17 cellular contexts compared by ENCODE assay signal in genomic region chr9:94586316-94586715, GRCh38. TPM values are rescaled to one million over a fixed set of nuclear protein-coding genes. Genes with fewer than 3 reads are reported as not detected.
DNase-seq lines count a peak whose midpoint lies in the region; ATAC-seq and TF ChIP-seq lines count a peak whose summit lies in the region.
"Had no signal": no experiment of that assay in that cellular context is flagged by ENCODE, and none has a peak within 500 bp of the region (broad histone marks: within the 10 kb centered on the region; RNA-seq: fewer than 3 reads in every experiment).

No MANE protein-coding gene starts in this region.

- no peaks in the 10 kb centered on the region for H3K27me3 ChIP-seq in CD4-positive, CD25-positive, alpha-beta regulatory T cell (ENCODE audit: control insufficient read depth, insufficient read depth, low read length)
- H3K27me3 ChIP-seq in KMS-11 (ENCODE audit: insufficient read depth, low read depth) = no peaks in the 10 kb centered on the region
- no peaks in the 10 kb centered on the region for H3K27me3 ChIP-seq in lower lobe of right lung (ENCODE audit: low read depth)
- H3K27me3 ChIP-seq in HAP-1 (ENCODE audit: low read depth) = no peaks in the 10 kb centered on the region
- H3K27me3 ChIP-seq: ovary, SJCRH30 had no signal

- intact Hi-C loops in lower lobe of right lung (cut with DNase I) = no loop called here
- intact Hi-C loops in natural killer cell (cut with micrococcal nuclease) = no loop called here

- H3K9ac ChIP-seq in KMS-11 = peak overlapping the region; percentile 40

- peaks cover 0 to 1% (median 0%) of the 10 kb centered on the region in 7 donors for H3K9me3 Mint-ChIP-seq in CD4-positive, CD25-positive, alpha-beta regulatory T cell
- no peaks in the 10 kb centered on the region for H3K9me3 Mint-ChIP-seq in activated T-helper 17 cell treated with anti-CD3 and anti-CD28 coated beads, Interleukin-2, amount 50 U/mL, for 72 hours
- H3K9me3 Mint-ChIP-seq in natural killer cell = no peaks in the 10 kb centered on the region

- no peaks in the 10 kb centered on the region for H4K20me1 ChIP-seq in KMS-11 (ENCODE audit: insufficient read depth)

- peak overlapping the region in 1 of 3 donors; percentile 29 for H3K27ac Mint-ChIP-seq in CD4-positive, CD25-positive, alpha-beta regulatory T cell
- H3K27ac Mint-ChIP-seq in activated T-helper 17 cell treated with anti-CD3 and anti-CD28 coated beads, Interleukin-2, amount 50 U/mL, for 72 hours = no peak overlapping the region
- H3K27ac Mint-ChIP-seq in natural killer cell = no peak overlapping the region

- H3K4me3 Mint-ChIP-seq in CD4-positive, CD25-positive, alpha-beta regulatory T cell = peak overlapping the region in 2 of 4 donors; percentile 15 to 33
- H3K4me3 Mint-ChIP-seq in activated T-helper 17 cell treated with anti-CD3 and anti-CD28 coated beads, Interleukin-2, amount 50 U/mL, for 72 hours = peak overlapping the region; percentile 29
- no peak overlapping the region for H3K4me3 Mint-ChIP-seq in natural killer cell

- H3K4me2 ChIP-seq in KMS-11 = peak overlapping the region; percentile 90

- no peak for TF ChIP-seq CTCF in KMS-11 (conservative IDR thresholded peaks at IDR 0.05; ENCODE audit: low read depth, low read length)
- no peak for TF ChIP-seq CTCF in lower lobe of right lung (IDR thresholded peaks at IDR 0.05)
- no peak for TF ChIP-seq CTCF in natural killer cell (IDR thresholded peaks at IDR 0.05)

- H3K4me3 ChIP-seq in CD4-positive, CD25-positive, alpha-beta regulatory T cell (ENCODE audit: low read depth, low read length) = peak overlapping the region; percentile 48
- H3K4me3 ChIP-seq in KMS-11 (IDR thresholded peaks at IDR 0.05; ENCODE audit: insufficient read depth, low read depth, low read length) (no peak overlapping the region), lower lobe of right lung (peak overlapping the region; percentile 27), HAP-1 (no peak overlapping the region)
- H3K4me3 ChIP-seq: gastroesophageal sphincter, ovary, SJCRH30 had no signal

- H3K79me2 ChIP-seq in KMS-11 (ENCODE audit: insufficient read depth, low read depth) = no peaks in the 10 kb centered on the region

- peak in 1 of 3 donors; percentile 53 for DNase-seq in CD4-positive, CD25-positive, alpha-beta regulatory T cell
- DNase-seq in lower lobe of right lung (no peak), natural killer cell (no peak), HAP-1 (ENCODE audit: low spot score in 2 of 2) (no peak)
- no peak for DNase-seq in stimulated activated CD4-positive, alpha-beta T cell treated with anti-CD3 and anti-CD28 coated beads, Interleukin-4, amount 100 ng/mL, for 24 hours
- DNase-seq: activated naive CD4-positive, alpha-beta T cell treated with anti-CD3 and anti-CD28 coated beads, Interleukin-2, amount 50 U/mL, for 16 hours; NCI-H2029 treated with DMSO at 0.1 percent for 48 hours; NCI-H82; ovary; SJCRH30 had no signal

- H3K27ac ChIP-seq in CD4-positive, CD25-positive, alpha-beta regulatory T cell (ENCODE audit: insufficient read depth, low read length, poor library complexity, severe bottlenecking) = no peak overlapping the region
- H3K27ac ChIP-seq in KMS-11 (peak overlapping the region; percentile 69), lower lobe of right lung (no peak overlapping the region)
- H3K27ac ChIP-seq: C4-2B, gastroesophageal sphincter, ovary, SJCRH30 had no signal

- in situ Hi-C loops in HAP-1 (cut with MboI; ENCODE audit: low sequenced_read_pairs) = no loop called here

- peak overlapping the region; percentile 85 for H2AFZ ChIP-seq in KMS-11 (ENCODE audit: low read depth)

- ATAC-seq in CD4-positive, CD25-positive, alpha-beta regulatory T cell (ENCODE audit: low read depth in 2 of 2) = no peak
- ATAC-seq in activated T-helper 17 cell treated with anti-CD3 and anti-CD28 coated beads, Interleukin-2, amount 50 U/mL, for 72 hours (replicated peaks) = peak; percentile 81
- ATAC-seq in lower lobe of right lung (peak in 1 of 2 donors; percentile 39), natural killer cell (no peak)
- ATAC-seq: gastroesophageal sphincter had no signal

- no peaks in the 10 kb centered on the region for H3K36me3 ChIP-seq in CD4-positive, CD25-positive, alpha-beta regulatory T cell (ENCODE audit: control insufficient read depth, insufficient read depth, low read length)
- H3K36me3 ChIP-seq in KMS-11 (ENCODE audit: insufficient read depth) (no peaks in the 10 kb centered on the region), lower lobe of right lung (no peaks in the 10 kb centered on the region), HAP-1 (replicated peaks) (no peaks in the 10 kb centered on the region)
- H3K36me3 ChIP-seq: gastroesophageal sphincter, ovary, SJCRH30 had no signal

- H3K36me3 Mint-ChIP-seq in CD4-positive, CD25-positive, alpha-beta regulatory T cell = no peaks in the 10 kb centered on the region
- no peaks in the 10 kb centered on the region for H3K36me3 Mint-ChIP-seq in activated T-helper 17 cell treated with anti-CD3 and anti-CD28 coated beads, Interleukin-2, amount 50 U/mL, for 72 hours (ENCODE audit: low read depth)
- H3K36me3 Mint-ChIP-seq in natural killer cell = no peaks in the 10 kb centered on the region

- H3K4me1 ChIP-seq in CD4-positive, CD25-positive, alpha-beta regulatory T cell (ENCODE audit: control insufficient read depth, insufficient read depth, low read length, poor library complexity, severe bottlenecking) = peaks cover 4% of the 10 kb centered on the region
- H3K4me1 ChIP-seq in KMS-11 (ENCODE audit: low read depth, poor library complexity, severe bottlenecking) (peaks cover 15% of the 10 kb centered on the region), lower lobe of right lung (peaks cover 6% of the 10 kb centered on the region), HAP-1 (no peaks in the 10 kb centered on the region)
- H3K4me1 ChIP-seq: gastroesophageal sphincter, SJCRH30 had no signal

- peaks cover 4 to 24% (median 7%) of the 10 kb centered on the region in 4 donors for H3K4me1 Mint-ChIP-seq in CD4-positive, CD25-positive, alpha-beta regulatory T cell
- peaks cover 4% of the 10 kb centered on the region for H3K4me1 Mint-ChIP-seq in activated T-helper 17 cell treated with anti-CD3 and anti-CD28 coated beads, Interleukin-2, amount 50 U/mL, for 72 hours
- no peaks in the 10 kb centered on the region for H3K4me1 Mint-ChIP-seq in natural killer cell

- H3K9me3 ChIP-seq in CD4-positive, CD25-positive, alpha-beta regulatory T cell (ENCODE audit: control insufficient read depth in 2 of 2, low read length in 2 of 2) = no peaks in the 10 kb centered on the region
- H3K9me3 ChIP-seq in lower lobe of right lung = no peaks in the 10 kb centered on the region
- no peaks in the 10 kb centered on the region for H3K9me3 ChIP-seq in HAP-1
- H3K9me3 ChIP-seq: gastroesophageal sphincter, ovary, SJCRH30 had no signal

- H3K27me3 Mint-ChIP-seq in CD4-positive, CD25-positive, alpha-beta regulatory T cell = peaks cover 14% of the 10 kb centered on the region
- H3K27me3 Mint-ChIP-seq in activated T-helper 17 cell treated with anti-CD3 and anti-CD28 coated beads, Interleukin-2, amount 50 U/mL, for 72 hours = peaks cover 12% of the 10 kb centered on the region
- H3K27me3 Mint-ChIP-seq in natural killer cell (ENCODE audit: low read depth in 2 of 2) = peaks cover 0 to 8% of the 10 kb centered on the region in 2 donors

RNA-seq across cellular contexts. Expression of gene FBP2, which starts 7.3 kb away (rescaled TPM):
- total RNA-seq in CD4-positive, CD25-positive, alpha-beta regulatory T cell = not detected
- not detected for polyA plus RNA-seq in CD4-positive, CD25-positive, alpha-beta regulatory T cell
- total RNA-seq in activated T-helper 17 cell treated with anti-CD3 and anti-CD28 coated beads, Interleukin-2, amount 50 U/mL, for 72 hours = not detected
- total RNA-seq in lower lobe of right lung = not detected
- not detected for total RNA-seq in natural killer cell
- total RNA-seq: bronchial epithelial cell, gastroesophageal sphincter, mononuclear cell, ovary, SJCRH30, temporal lobe had no signal
- polyA plus RNA-seq: ovary had no signal

RNA-seq across cellular contexts. Expression of gene PCAT7, which starts 31.4 kb away (rescaled TPM):
- not detected for total RNA-seq in CD4-positive, CD25-positive, alpha-beta regulatory T cell
- not detected for polyA plus RNA-seq in CD4-positive, CD25-positive, alpha-beta regulatory T cell
- total RNA-seq in activated T-helper 17 cell treated with anti-CD3 and anti-CD28 coated beads, Interleukin-2, amount 50 U/mL, for 72 hours = not detected
- total RNA-seq in lower lobe of right lung = 0.30 TPM
- not detected for total RNA-seq in natural killer cell
- total RNA-seq: bronchial epithelial cell, gastroesophageal sphincter, mononuclear cell, ovary, SJCRH30, temporal lobe had no signal

RNA-seq across cellular contexts. Expression of gene FBP1, which starts 53.0 kb away (rescaled TPM):
- 0.42 TPM for total RNA-seq in CD4-positive, CD25-positive, alpha-beta regulatory T cell
- 1 to 10 TPM; 2.0 to 9.2 (median 5.8) TPM for polyA plus RNA-seq in CD4-positive, CD25-positive, alpha-beta regulatory T cell
- total RNA-seq in activated T-helper 17 cell treated with anti-CD3 and anti-CD28 coated beads, Interleukin-2, amount 50 U/mL, for 72 hours = under 1 TPM; 0.50 to 0.85 TPM
- total RNA-seq in lower lobe of right lung (527 TPM), natural killer cell (10 to 100 TPM; 14.0 to 17.0 (median 15.5) TPM)
- total RNA-seq: bronchial epithelial cell, SJCRH30, temporal lobe had no signal

Comparison
In these comparisons a context has a peak if more than half of its experiments do, and no peak if none do; other contexts are left out.
1. H3K4me3 ChIP-seq: peak in CD4-positive, CD25-positive, alpha-beta regulatory T cell (single experiment) and lower lobe of right lung (single experiment); none in KMS-11 (single experiment) and HAP-1 (single experiment).
2. RNA of gene FBP1, which starts 53.0 kb away (total RNA-seq): 527 TPM in lower lobe of right lung (single experiment); 14.0 to 17.0 TPM in natural killer cell, 0.50 to 0.85 TPM in activated T-helper 17 cell treated with anti-CD3 and anti-CD28 coated beads, Interleukin-2, amount 50 U/mL, for 72 hours and 0.42 TPM in CD4-positive, CD25-positive, alpha-beta regulatory T cell (single experiment); every median in the first group is over 10 times any median in the second.